In the genomic region with DNA sequence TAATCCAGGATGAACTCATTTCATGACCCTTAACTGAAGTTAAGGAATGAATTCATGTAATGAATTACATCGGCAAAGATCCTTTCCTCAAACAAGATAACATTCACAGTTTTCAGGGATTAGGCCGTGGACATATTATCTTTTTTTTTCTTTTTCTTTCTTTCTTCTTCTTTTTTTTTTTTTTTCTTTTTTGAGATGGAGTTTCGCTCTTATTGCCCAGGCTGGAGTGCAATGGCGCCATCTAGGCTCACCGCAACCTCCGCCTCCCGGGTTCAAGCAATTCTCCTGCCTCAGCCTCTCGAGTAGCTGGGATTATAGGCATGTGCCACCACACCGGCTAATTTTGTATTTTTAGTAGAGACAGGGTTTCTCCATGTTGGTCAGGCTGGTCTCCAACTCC, we compare ENCODE assay signal across 9 cellular contexts. TPM values are rescaled to one million over a fixed set of nuclear protein-coding genes. Genes with fewer than 3 reads are reported as not detected.
A peak's percentile ranks its signal among the peaks of the same experiment; 100 is the strongest.
DNase-seq lines count a peak whose midpoint lies in the region; ATAC-seq and TF ChIP-seq lines count a peak whose summit lies in the region.
"Not testable (repeated sequence)": the region's sequence is repeated elsewhere in the genome, so short reads cannot be mapped to it uniquely, and the experiment has no call there.
"Had no signal": no experiment of that assay in that cellular context is flagged by ENCODE, and none has a peak within 500 bp of the region (broad histone marks: within the 10 kb centered on the region; RNA-seq: fewer than 3 reads in every experiment).

No MANE protein-coding gene starts in this region.

- H3K9ac ChIP-seq in Loucy (ENCODE audit: low read depth, low read length, poor library complexity, severe bottlenecking); SK-N-SH: not testable (repeated sequence)

- H3K36me3 ChIP-seq in GM23338 (ENCODE audit: insufficient read depth); Loucy (ENCODE audit: insufficient read depth, low read length); SK-N-SH (replicated peaks in 1 of 2; ENCODE audit: control insufficient read depth in 1 of 2, insufficient read depth in 2 of 2, low read length in 1 of 2): not testable (repeated sequence)

- H3K27ac Mint-ChIP-seq in GM23338 = not testable (repeated sequence)

- H3K4me3 Mint-ChIP-seq in GM23338 = not testable (repeated sequence)

- H3K4me3 ChIP-seq in GM23338; Loucy (ENCODE audit: low read length, poor library complexity, severe bottlenecking); SK-N-SH (ENCODE audit: low read depth in 2 of 2, low read length in 1 of 2): not testable (repeated sequence)

- H3K27me3 ChIP-seq in GM23338 (ENCODE audit: insufficient read depth) (peaks cover 24% of the 10 kb centered on the region), SK-N-SH (ENCODE audit: insufficient read depth) (peaks cover 39% of the 10 kb centered on the region; the same call in 1 of the 2 replicates)
- not testable (repeated sequence) for H3K27me3 ChIP-seq in Loucy (ENCODE audit: insufficient read depth, low read length, poor library complexity, severe bottlenecking)

- not testable (repeated sequence) for H2AFZ ChIP-seq in GM23338; Loucy (ENCODE audit: low read length); SK-N-SH (ENCODE audit: low read depth)

- TF ChIP-seq RAD21 in SK-N-SH (IDR thresholded peaks at IDR 0.05; ENCODE audit: low read length) = not testable (repeated sequence)

- H3K9me3 ChIP-seq in Loucy (ENCODE audit: insufficient read depth, low read depth, low read length); SK-N-SH: not testable (repeated sequence)

- not testable (repeated sequence) for H3K4me1 Mint-ChIP-seq in GM23338

- H3K9me2 ChIP-seq in GM23338 (ENCODE audit: insufficient read depth); Loucy (replicated peaks; ENCODE audit: low read depth, low read length); SK-N-SH: not testable (repeated sequence)

- not testable (repeated sequence) for TF ChIP-seq EP300 in SK-N-SH (IDR thresholded peaks at IDR 0.05; ENCODE audit: borderline replicate concordance in 1 of 2, low read depth in 1 of 2, low read length in 1 of 2)

- not testable (repeated sequence) for H3K79me2 ChIP-seq in GM23338 (replicated peaks; ENCODE audit: insufficient read depth); Loucy (ENCODE audit: insufficient read depth, low read length); SK-N-SH (ENCODE audit: insufficient read depth)

- peak; percentile 75 for TF ChIP-seq CTCF in 22Rv1 (IDR thresholded peaks at IDR 0.05)
- TF ChIP-seq CTCF in GM23338 (conservative IDR thresholded peaks at IDR 0.05; ENCODE audit: low read depth in 2 of 2) = peak; percentile 52 to 56
- 0 out of 2 replicates have a peak, but pooled peaks have one; percentile 17 for TF ChIP-seq CTCF in Loucy (conservative IDR thresholded peaks at IDR 0.05; ENCODE audit: low read length)
- peak; percentile 43 for TF ChIP-seq CTCF in SK-N-SH (IDR thresholded peaks at IDR 0.05)

- H3F3A ChIP-seq in GM23338 (replicated peaks; ENCODE audit: low read depth); Loucy (ENCODE audit: low read depth); SK-N-SH (replicated peaks; ENCODE audit: insufficient read depth): not testable (repeated sequence)

- H3K9me3 Mint-ChIP-seq in GM23338 = not testable (repeated sequence)

- POLR2A ChIA-PET in SK-N-SH (lab: Yijun Ruan, JAX) = not testable (repeated sequence)

- DNase-seq in GM23338 (ENCODE audit: low spot score); SK-N-SH: not testable (repeated sequence)
- peak; percentile 9 for DNase-seq in Right ventricle myocardium inferior (ENCODE audit: missing footprints)

- H3K36me3 Mint-ChIP-seq in GM23338 (ENCODE audit: low read depth) = not testable (repeated sequence)

- H3K27me3 Mint-ChIP-seq in GM23338 (ENCODE audit: insufficient read depth, low read depth, poor library complexity) = peaks cover 16% of the 10 kb centered on the region

- not testable (repeated sequence) for H3K27ac ChIP-seq in 22Rv1; GM23338 (ENCODE audit: low read depth); SK-N-SH (ENCODE audit: low read depth in 2 of 2, low read length in 1 of 2)

- CTCF ChIA-PET in SK-N-SH (lab: Yijun Ruan, JAX) = interaction anchor here (0.7 to 9.7 kb wide), 11 partner anchors 9 to 95 kb away, joined by 3 to 244 read pairs (median 4); a partner anchor contains a TSS

- ATAC-seq in GM23338, Right ventricle myocardium inferior: not testable (repeated sequence)

- intact Hi-C loops in Right ventricle myocardium inferior (cut with DNase I) = not testable (repeated sequence)

- 58% methylated on average over 9 of the region's 9 CpGs for WGBS in SK-N-SH (ENCODE audit: low lambda C conversion rate)

- H3K4me1 ChIP-seq in GM23338 (ENCODE audit: insufficient read depth); Loucy (ENCODE audit: insufficient read depth, low read length, poor library complexity, severe bottlenecking); SK-N-SH (ENCODE audit: control insufficient read depth in 1 of 2, insufficient read depth in 2 of 2, low read depth in 1 of 2, low read length in 1 of 2): not testable (repeated sequence)

- H3K4me2 ChIP-seq in GM23338; Loucy (ENCODE audit: low read depth, low read length, poor library complexity, severe bottlenecking); SK-N-SH: not testable (repeated sequence)

- not testable (repeated sequence) for H4K20me1 ChIP-seq in GM23338 (replicated peaks; ENCODE audit: insufficient read depth); Loucy (ENCODE audit: insufficient read depth, low read length, poor library complexity, severe bottlenecking); SK-N-SH (ENCODE audit: insufficient read depth)

RNA-seq across cellular contexts. Expression of a gene that starts 10.8 kb away (rescaled TPM):
- 5.5 and 8.0 TPM in 2 replicates for total RNA-seq in GM23338 (2014; rRNA removed; shearing (Covaris generic))
- polyA plus RNA-seq in GM23338 (2016; fragmentation: Nextera tagmentation; extraction: Ambion mirVana) (2.3 and 3.6 TPM in 2 replicates), SK-N-SH (2012; rRNA removed) (0.13 and 0.25 TPM in 2 replicates)
- polyA plus RNA-seq in SK-N-SH (2012; cell fraction: cytosol; rRNA removed) = 0.08 and 0.25 TPM in 2 replicates
- 0.10 and 0.20 TPM in 2 replicates for polyA plus RNA-seq in SK-N-SH (2012; cell fraction: nucleus; rRNA removed)
- total RNA-seq in Right ventricle myocardium inferior = 0.35 TPM
- total RNA-seq: Calu3; CD4-positive, alpha-beta T cell; GM23248 had no signal
- polyA plus RNA-seq: GM23248 had no signal

RNA-seq across cellular contexts. Expression of a gene that starts 11.9 kb away (rescaled TPM):
- total RNA-seq in GM23338 (2014; rRNA removed; shearing (Covaris generic)) = not detected in 2 replicates
- 0.53 TPM in 1 of 2 replicates, not detected in the other for polyA plus RNA-seq in GM23338 (2016; fragmentation: Nextera tagmentation; extraction: Ambion mirVana)
- 0.10 and 0.20 TPM in 2 replicates for polyA plus RNA-seq in SK-N-SH (2012; rRNA removed)
- not detected in 2 replicates for polyA plus RNA-seq in SK-N-SH (2012; cell fraction: cytosol; rRNA removed)
- polyA plus RNA-seq in SK-N-SH (2012; cell fraction: nucleus; rRNA removed) = 0.98 and 1.1 TPM in 2 replicates
- total RNA-seq in Right ventricle myocardium inferior = 1.4 TPM
- total RNA-seq: Calu3, GM12878, GM23248 had no signal
- polyA plus RNA-seq: GM23248 had no signal

RNA-seq across cellular contexts. Expression of a gene that starts 29.9 kb away (rescaled TPM):
- 58.9 and 95.7 TPM in 2 replicates for total RNA-seq in GM23338 (2014; rRNA removed; shearing (Covaris generic))
- 174 and 187 TPM in 2 replicates for polyA plus RNA-seq in GM23338 (2016; fragmentation: Nextera tagmentation; extraction: Ambion mirVana)
- polyA plus RNA-seq in SK-N-SH (2012; rRNA removed) = 36.6 and 46.8 TPM in 2 replicates
- polyA plus RNA-seq in SK-N-SH (2012; cell fraction: cytosol; rRNA removed) = 45.1 and 47.1 TPM in 2 replicates
- 41.7 and 60.0 TPM in 2 replicates for polyA plus RNA-seq in SK-N-SH (2012; cell fraction: nucleus; rRNA removed)
- total RNA-seq in Right ventricle myocardium inferior = 14.6 TPM

RNA-seq across cellular contexts. Expression of a gene that starts 39.6 kb away (rescaled TPM):
- total RNA-seq in GM23338 (2014; rRNA removed; shearing (Covaris generic)) = 62.6 and 87.5 TPM in 2 replicates
- 82.1 and 83.1 TPM in 2 replicates for polyA plus RNA-seq in GM23338 (2016; fragmentation: Nextera tagmentation; extraction: Ambion mirVana)
- 68.5 and 98.4 TPM in 2 replicates for polyA plus RNA-seq in SK-N-SH (2012; rRNA removed)
- 66.1 and 89.0 TPM in 2 replicates for polyA plus RNA-seq in SK-N-SH (2012; cell fraction: cytosol; rRNA removed)
- polyA plus RNA-seq in SK-N-SH (2012; cell fraction: nucleus; rRNA removed) = 57.4 and 64.6 TPM in 2 replicates
- total RNA-seq in Right ventricle myocardium inferior = 116 TPM

RNA-seq across cellular contexts. Expression of a gene that starts 46.1 kb away (rescaled TPM):
- 85.3 and 95.9 TPM in 2 replicates for total RNA-seq in GM23338 (2014; rRNA removed; shearing (Covaris generic))
- polyA plus RNA-seq in GM23338 (2016; fragmentation: Nextera tagmentation; extraction: Ambion mirVana) (25.0 and 27.5 TPM in 2 replicates), SK-N-SH (2012; rRNA removed) (12.6 and 15.8 TPM in 2 replicates)
- polyA plus RNA-seq in SK-N-SH (2012; cell fraction: cytosol; rRNA removed) = 10.5 and 12.5 TPM in 2 replicates
- 28.7 and 40.4 TPM in 2 replicates for polyA plus RNA-seq in SK-N-SH (2012; cell fraction: nucleus; rRNA removed)
- total RNA-seq in Right ventricle myocardium inferior = 131 TPM
- total RNA-seq: CD4-positive, alpha-beta T cell had no signal

Comparison
In these comparisons a context has a peak if more than half of its experiments do, and no peak if none do; other contexts are left out.
1. CTCF ChIP-seq: peak in every context shown above with its lines; median percentile 75 in 22Rv1; 54 in GM23338; 43 in SK-N-SH; 17 in Loucy.